Comparison of ENCODE assay signal across 26 cellular contexts in genomic region chr2:44950646-44951045, GRCh38. TPM values are rescaled to one million over a fixed set of nuclear protein-coding genes. Genes with fewer than 3 reads are reported as not detected.
"Had no signal": no experiment of that assay in that cellular context is flagged by ENCODE, and none has a peak within 500 bp of the region (broad histone marks: within the 10 kb centered on the region; RNA-seq: fewer than 3 reads in every experiment).

No MANE protein-coding gene starts in this region.

- DNase-seq: activated CD4-positive, alpha-beta memory T cell treated with anti-CD3 and anti-CD28 coated beads, Interleukin-2, amount 10 ng/mL, durations not matched to agents 7 days and 5 days; activated CD4-positive, alpha-beta T cell treated with anti-CD3 and anti-CD28 coated beads, Interleukin-2, amount 10 ng/mL, durations not matched to agents 24 days and 14 days; activated effector memory CD4-positive, alpha-beta T cell treated with anti-CD3 and anti-CD28 coated beads, Interleukin-2, amount 50 U/mL, for 16 hours; activated naive CD4-positive, alpha-beta T cell treated with anti-CD3 and anti-CD28 coated beads, Interleukin-2, amount 10 ng/mL, durations not matched to agents 7 days and 5 days; activated T-cell treated with anti-CD3 and anti-CD28 coated beads, Interleukin-2, amount 50 U/mL, for 72 hours; effector CD4-positive, alpha-beta T cell; erythroblast; immature natural killer cell; kidney glomerular epithelial cell; left lung; naive B cell; right cardiac atrium; stimulated activated CD4-positive, alpha-beta T cell treated with anti-CD3 and anti-CD28 coated beads, Interleukin-4, amount 100 ng/mL, for 24 hours; stimulated activated naive CD8-positive, alpha-beta T cell treated with anti-CD3 and anti-CD28 coated beads, Interleukin-15, Interleukin-2, amounts not matched to agents 100 U/mL and 50 U/mL, for 24 hours; upper lobe of right lung had no signal

- H3K4me3 Mint-ChIP-seq: activated CD4-positive, alpha-beta memory T cell treated with anti-CD3 and anti-CD28 coated beads, Interleukin-2, amount 10 ng/mL, durations not matched to agents 7 days and 5 days; activated CD4-positive, alpha-beta T cell treated with anti-CD3 and anti-CD28 coated beads, Interleukin-2, amount 10 ng/mL, durations not matched to agents 24 days and 14 days; activated naive CD4-positive, alpha-beta T cell treated with anti-CD3 and anti-CD28 coated beads, Interleukin-2, amount 10 ng/mL, durations not matched to agents 7 days and 5 days; dendritic cell treated with granulocyte-macrophage colony-stimulating factor and Interleukin-4, amounts not matched to agents 40 ng/mL and 50 ng/mL, for 4 days; T-helper 1 cell treated with Interleukin-12 subunit alpha and Interleukin-12 subunit beta and Interleukin-4 antibody, amounts not matched to agents 30 μg/mL and 1 μg/mL, for 36 hours had no signal

- ATAC-seq: activated CD4-positive, CD25-positive, alpha-beta regulatory T cell treated with anti-CD3 and anti-CD28 coated beads, Interleukin-2, amount 50 U/mL, for 24 hours; activated T-cell treated with anti-CD3 and anti-CD28 coated beads, Interleukin-2, amount 50 U/mL, for 72 hours; right cardiac atrium; stimulated activated naive CD8-positive, alpha-beta T cell treated with anti-CD3 and anti-CD28 coated beads, Interleukin-15, Interleukin-2, amounts not matched to agents 100 U/mL and 50 U/mL, for 24 hours; upper lobe of right lung had no signal

- H3K9me3 Mint-ChIP-seq: activated CD4-positive, alpha-beta memory T cell treated with anti-CD3 and anti-CD28 coated beads, Interleukin-2, amount 10 ng/mL, durations not matched to agents 7 days and 5 days; activated CD4-positive, alpha-beta T cell treated with anti-CD3 and anti-CD28 coated beads, Interleukin-2, amount 10 ng/mL, durations not matched to agents 24 days and 14 days; activated naive CD4-positive, alpha-beta T cell treated with anti-CD3 and anti-CD28 coated beads, Interleukin-2, amount 10 ng/mL, durations not matched to agents 7 days and 5 days; activated T-cell treated with anti-CD3 and anti-CD28 coated beads, Interleukin-2, amount 50 U/mL, for 72 hours; dendritic cell treated with granulocyte-macrophage colony-stimulating factor and Interleukin-4, amounts not matched to agents 40 ng/mL and 50 ng/mL, for 4 days; T-helper 1 cell treated with Interleukin-12 subunit alpha and Interleukin-12 subunit beta and Interleukin-4 antibody, amounts not matched to agents 30 μg/mL and 1 μg/mL, for 36 hours had no signal

- H3K27ac Mint-ChIP-seq: activated CD4-positive, alpha-beta memory T cell treated with anti-CD3 and anti-CD28 coated beads, Interleukin-2, amount 10 ng/mL, durations not matched to agents 7 days and 5 days; activated CD4-positive, alpha-beta T cell treated with anti-CD3 and anti-CD28 coated beads, Interleukin-2, amount 10 ng/mL, durations not matched to agents 24 days and 14 days; activated T-cell treated with anti-CD3 and anti-CD28 coated beads, Interleukin-2, amount 50 U/mL, for 72 hours; dendritic cell treated with granulocyte-macrophage colony-stimulating factor and Interleukin-4, amounts not matched to agents 40 ng/mL and 50 ng/mL, for 4 days; immature natural killer cell; T-helper 1 cell treated with Interleukin-12 subunit alpha and Interleukin-12 subunit beta and Interleukin-4 antibody, amounts not matched to agents 30 μg/mL and 1 μg/mL, for 36 hours had no signal

- FAIRE-seq: endometrium, pancreas had no signal

- H3K36me3 Mint-ChIP-seq: activated naive CD4-positive, alpha-beta T cell treated with anti-CD3 and anti-CD28 coated beads, Interleukin-2, amount 10 ng/mL, durations not matched to agents 7 days and 5 days; immature natural killer cell had no signal

- H3K27ac ChIP-seq: cardiac muscle cell, left lung, pancreas, psoas muscle, upper lobe of right lung had no signal

RNA-seq across cellular contexts. Expression of gene SIX3, which starts 9.1 kb away (rescaled TPM):
- total RNA-seq: activated CD4-positive, alpha-beta T cell treated with anti-CD3 and anti-CD28 coated beads, Interleukin-2, amount 10 ng/mL, durations not matched to agents 24 days and 14 days; activated T-cell treated with anti-CD3 and anti-CD28 coated beads, Interleukin-2, amount 50 U/mL, for 72 hours; cardiac muscle cell; fibroblast of lung; left lung; mesenteric fat pad; mucosa of gallbladder; right cardiac atrium; subcutaneous adipose tissue; upper lobe of right lung had no signal

RNA-seq across cellular contexts. Expression of gene SIX2, which starts 58.6 kb away (rescaled TPM):
- total RNA-seq: activated CD4-positive, alpha-beta memory T cell treated with anti-CD3 and anti-CD28 coated beads, Interleukin-2, amount 10 ng/mL, durations not matched to agents 7 days and 5 days; activated CD4-positive, alpha-beta T cell treated with anti-CD3 and anti-CD28 coated beads, Interleukin-2, amount 10 ng/mL, durations not matched to agents 24 days and 14 days; fibroblast of lung; mucosa of gallbladder; upper lobe of right lung had no signal
